In the genomic region with DNA sequence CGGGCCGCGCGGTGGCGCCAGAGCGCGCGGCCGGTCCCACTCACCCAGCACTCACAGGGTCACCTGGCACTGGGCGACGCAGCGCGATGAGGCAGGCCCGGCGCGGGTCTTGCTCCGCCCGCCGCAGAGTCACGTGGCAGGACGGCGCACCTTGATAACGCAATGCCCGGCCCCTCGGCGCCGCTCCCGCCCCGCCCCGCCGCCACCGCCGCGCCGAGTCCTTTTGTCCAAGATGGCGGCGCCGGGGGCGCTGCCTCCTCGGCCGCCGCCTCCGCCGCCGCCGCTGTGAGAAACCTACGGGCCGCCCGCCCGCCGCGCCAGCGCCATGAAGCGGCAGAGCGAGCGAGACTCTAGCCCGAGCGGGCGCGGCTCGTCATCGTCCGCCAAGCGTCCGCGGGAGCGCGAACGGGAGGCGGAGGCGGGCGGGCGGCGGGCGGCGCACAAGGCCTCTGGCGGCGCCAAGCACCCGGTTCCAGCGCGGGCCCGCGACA, we compare ENCODE assay signal across 8 cellular contexts. TPM values are rescaled to one million over a fixed set of nuclear protein-coding genes. Genes with fewer than 3 reads are reported as not detected.
DNase-seq lines count a peak whose midpoint lies in the region; ATAC-seq, FAIRE-seq and TF ChIP-seq lines count a peak whose summit lies in the region.

A gene with protein sequence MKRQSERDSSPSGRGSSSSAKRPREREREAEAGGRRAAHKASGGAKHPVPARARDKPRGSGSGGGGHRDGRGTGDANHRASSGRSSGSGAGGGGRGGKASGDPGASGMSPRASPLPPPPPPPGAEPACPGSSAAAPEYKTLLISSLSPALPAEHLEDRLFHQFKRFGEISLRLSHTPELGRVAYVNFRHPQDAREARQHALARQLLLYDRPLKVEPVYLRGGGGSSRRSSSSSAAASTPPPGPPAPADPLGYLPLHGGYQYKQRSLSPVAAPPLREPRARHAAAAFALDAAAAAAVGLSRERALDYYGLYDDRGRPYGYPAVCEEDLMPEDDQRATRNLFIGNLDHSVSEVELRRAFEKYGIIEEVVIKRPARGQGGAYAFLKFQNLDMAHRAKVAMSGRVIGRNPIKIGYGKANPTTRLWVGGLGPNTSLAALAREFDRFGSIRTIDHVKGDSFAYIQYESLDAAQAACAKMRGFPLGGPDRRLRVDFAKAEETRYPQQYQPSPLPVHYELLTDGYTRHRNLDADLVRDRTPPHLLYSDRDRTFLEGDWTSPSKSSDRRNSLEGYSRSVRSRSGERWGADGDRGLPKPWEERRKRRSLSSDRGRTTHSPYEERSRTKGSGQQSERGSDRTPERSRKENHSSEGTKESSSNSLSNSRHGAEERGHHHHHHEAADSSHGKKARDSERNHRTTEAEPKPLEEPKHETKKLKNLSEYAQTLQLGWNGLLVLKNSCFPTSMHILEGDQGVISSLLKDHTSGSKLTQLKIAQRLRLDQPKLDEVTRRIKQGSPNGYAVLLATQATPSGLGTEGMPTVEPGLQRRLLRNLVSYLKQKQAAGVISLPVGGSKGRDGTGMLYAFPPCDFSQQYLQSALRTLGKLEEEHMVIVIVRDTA (plus strand): TSS at position 211 of the 491 bp plus-strand sequence. CDS start 115 bp downstream, at position 326.

- CTCF ChIA-PET in BJ (lab: Yijun Ruan, JAX), result interaction anchor here (0.7 to 1.4 kb wide), 6 partner anchors 8 to 800 kb away, joined by 3 read pairs; a partner anchor contains a TSS
- CTCF ChIA-PET in activated CD4-positive, alpha-beta T cell treated with anti-CD3 and anti-CD28 coated beads, Interleukin-2, amount 10 ng/mL, durations not matched to agents 7 days and 5 days (lab: Charles Lee), result interaction anchor here (0.9 to 2.9 kb wide), 10 partner anchors 10 to 820 kb away, joined by 3 to 18 read pairs (median 4); a partner anchor contains a TSS

- H3K4me1 Mint-ChIP-seq in activated CD4-positive, alpha-beta T cell treated with anti-CD3 and anti-CD28 coated beads, Interleukin-2, amount 10 ng/mL, durations not matched to agents 7 days and 5 days, result peaks cover 78% of the 10 kb centered on the region

- FAIRE-seq in GM19239 (lab: Jason Lieb, UNC), result peak; percentile 90

- no peaks in the 10 kb centered on the region for H3K9me3 Mint-ChIP-seq in activated CD4-positive, alpha-beta T cell treated with anti-CD3 and anti-CD28 coated beads, Interleukin-2, amount 10 ng/mL, durations not matched to agents 7 days and 5 days

- peak; percentile 82 for ATAC-seq in HG03457 (IDR thresholded peaks at IDR 0.05; ENCODE audit: unreplicated experiment)
- peak; percentile 93 for ATAC-seq in left lobe of liver

- H3K36me3 Mint-ChIP-seq in activated CD4-positive, alpha-beta T cell treated with anti-CD3 and anti-CD28 coated beads, Interleukin-2, amount 10 ng/mL, durations not matched to agents 7 days and 5 days (ENCODE audit: low read depth), result peaks cover 49% of the 10 kb centered on the region

- no peaks in the 10 kb centered on the region for H3K27me3 Mint-ChIP-seq in activated CD4-positive, alpha-beta T cell treated with anti-CD3 and anti-CD28 coated beads, Interleukin-2, amount 10 ng/mL, durations not matched to agents 7 days and 5 days

- no peaks in the 10 kb centered on the region for H3K27me3 ChIP-seq in BJ (ENCODE audit: control insufficient read depth, insufficient read depth, low read length)

- H3K4me3 Mint-ChIP-seq in activated CD4-positive, alpha-beta T cell treated with anti-CD3 and anti-CD28 coated beads, Interleukin-2, amount 10 ng/mL, durations not matched to agents 7 days and 5 days, result peak within 1 kb of the TSS; percentile 83

- H3K4me3 ChIP-seq in BJ (ENCODE audit: low read depth, low read length), result peak within 1 kb of the TSS; percentile 68

- H3K36me3 ChIP-seq in BJ (ENCODE audit: control insufficient read depth, insufficient read depth, low read length), result peaks cover 21% of the 10 kb centered on the region

- POLR2A ChIA-PET in BJ (lab: Charles Lee), result no interaction called here
- POLR2A ChIA-PET in activated CD4-positive, alpha-beta T cell treated with anti-CD3 and anti-CD28 coated beads, Interleukin-2, amount 10 ng/mL, durations not matched to agents 7 days and 5 days (lab: Charles Lee), result no interaction called here

- DNase-seq in BJ (ENCODE audit: low read depth) (peak; percentile 65), GM19239 (ENCODE audit: insufficient read length, low spot score) (peak; percentile 97), NCI-H526 treated with DMSO at 0.1 percent for 48 hours (lab: John Stamatoyannopoulos, UW) (peak; percentile 92), cortex of kidney (lab: John Stamatoyannopoulos, UW) (peak; percentile 88), left lobe of liver (ENCODE audit: low spot score) (peak; percentile 99)
- peak; percentile 97 for DNase-seq in activated CD4-positive, alpha-beta T cell treated with anti-CD3 and anti-CD28 coated beads, Interleukin-2, amount 10 ng/mL, durations not matched to agents 7 days and 5 days
- DNase-seq in stimulated activated CD4-positive, alpha-beta T cell treated with anti-CD3 and anti-CD28 coated beads, Interleukin-2, amount 100 ng/mL, for 48 hours, result peak; percentile 96

- peak; percentile 90; the same call in 1 of the 2 replicates for TF ChIP-seq CTCF in BJ (IDR thresholded peaks at IDR 0.05; ENCODE audit: insufficient read depth, low read depth, low read length)

- H3K27ac Mint-ChIP-seq in activated CD4-positive, alpha-beta T cell treated with anti-CD3 and anti-CD28 coated beads, Interleukin-2, amount 10 ng/mL, durations not matched to agents 7 days and 5 days, result peak within 1 kb of the TSS; percentile 93

RNA-seq across cellular contexts. Expression of the gene that starts here (rescaled TPM):
- polyA plus RNA-seq in BJ (2011; rRNA removed), result 8.4 and 11.9 TPM in 2 replicates
- 13.8 and 18.5 TPM in 2 replicates for polyA minus RNA-seq in BJ (2011; rRNA and poly(A)+ RNA removed)
- total RNA-seq in activated CD4-positive, alpha-beta T cell treated with anti-CD3 and anti-CD28 coated beads, Interleukin-2, amount 10 ng/mL, durations not matched to agents 7 days and 5 days, result 10 to 100 TPM; 29.0 to 29.8 TPM
- total RNA-seq in left lobe of liver, result 10.3 TPM

Comparison
In these comparisons a context has a peak if more than half of its experiments do, and no peak if none do; other contexts are left out.
1. Peak in every context shown above with its lines: DNase-seq, ATAC-seq and H3K4me3 ChIP-seq.